In the genomic region with DNA sequence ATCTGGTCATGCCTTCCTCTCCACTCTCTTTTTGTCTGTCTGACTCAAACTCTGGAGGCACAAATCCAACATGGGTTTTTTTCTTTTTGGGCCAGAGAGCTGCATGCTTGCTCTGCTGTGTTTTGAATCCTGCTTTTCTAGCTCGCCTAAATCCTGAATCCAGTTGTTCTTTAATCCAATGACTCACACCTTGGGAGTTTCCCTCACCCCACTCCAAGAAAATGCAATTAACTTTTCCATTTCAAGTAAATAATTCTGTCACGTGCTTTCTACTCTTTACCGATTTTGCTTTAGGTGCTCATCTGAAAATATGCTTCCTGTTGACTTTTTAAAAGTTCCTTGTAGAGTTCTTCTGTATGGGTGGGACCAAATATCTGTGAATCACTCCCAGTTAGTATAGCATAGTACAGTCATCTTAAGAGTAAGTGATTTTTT, we compare ENCODE assay signal across 8 cellular contexts. TPM values are rescaled to one million over a fixed set of nuclear protein-coding genes. Genes with fewer than 3 reads are reported as not detected.
DNase-seq lines count a peak whose midpoint lies in the region; ATAC-seq and TF ChIP-seq lines count a peak whose summit lies in the region.

No MANE protein-coding gene starts in this region.

- H3K36me3 ChIP-seq in neuronal stem cell (replicated peaks in 1 of 2; ENCODE audit: control insufficient read depth in 2 of 2, insufficient read depth in 2 of 2, low read length in 2 of 2) = no peaks in the 10 kb centered on the region

- peak overlapping the region; percentile 63 to 96 (median 86) for H3K27ac Mint-ChIP-seq in naive thymus-derived CD8-positive, alpha-beta T cell

- H3K4me3 Mint-ChIP-seq in naive thymus-derived CD8-positive, alpha-beta T cell = peak overlapping the region; percentile 42 to 88 (median 74)

- no peak overlapping the region for H3K9ac ChIP-seq in neuronal stem cell (ENCODE audit: low read depth, low read length, poor library complexity)

- peaks cover 2% of the 10 kb centered on the region for H3K79me1 ChIP-seq in neuronal stem cell (ENCODE audit: low read depth, low read length)

- TF ChIP-seq CTCF in epithelial cell of esophagus (IDR thresholded peaks at IDR 0.05; ENCODE audit: insufficient read depth, low read depth, low read length, missing control alignments) = no peak

- no peak overlapping the region for H2BK5ac ChIP-seq in neuronal stem cell (ENCODE audit: low read length)

- H3K36me3 Mint-ChIP-seq in naive thymus-derived CD8-positive, alpha-beta T cell = peaks cover 0 to 4% (median 2%) of the 10 kb centered on the region in 3 donors

- H3K27me3 ChIP-seq in neuronal stem cell (ENCODE audit: control insufficient read depth in 3 of 3, insufficient read depth in 3 of 3, low read depth in 1 of 3, low read length in 3 of 3) = no peaks in the 10 kb centered on the region

- H2AK5ac ChIP-seq in neuronal stem cell (ENCODE audit: low read depth, low read length) = no peak overlapping the region

- H3K4ac ChIP-seq in neuronal stem cell (ENCODE audit: low read length) = no peak overlapping the region

- H3K4me1 ChIP-seq in neuronal stem cell (ENCODE audit: control insufficient read depth in 2 of 2, insufficient read depth in 1 of 2, low read depth in 1 of 2, low read length in 2 of 2) = no peaks in the 10 kb centered on the region

- no peaks in the 10 kb centered on the region for H3K9me3 Mint-ChIP-seq in naive thymus-derived CD8-positive, alpha-beta T cell

- no peak overlapping the region for H3K18ac ChIP-seq in neuronal stem cell (ENCODE audit: low read length)

- H3K4me3 ChIP-seq in epithelial cell of esophagus (ENCODE audit: low read length) (no peak overlapping the region), neuronal stem cell (ENCODE audit: low read length in 2 of 2) (no peak overlapping the region)

- H3K27me3 Mint-ChIP-seq in naive thymus-derived CD8-positive, alpha-beta T cell = no peaks in the 10 kb centered on the region

- ATAC-seq in naive thymus-derived CD8-positive, alpha-beta T cell = peak; percentile 80 to 81
- ATAC-seq in GM18517 (IDR thresholded peaks at IDR 0.05; ENCODE audit: unreplicated experiment) = no peak
- no peak for ATAC-seq in HG02798 (IDR thresholded peaks at IDR 0.05; ENCODE audit: poor library complexity, unreplicated experiment)

- H4K8ac ChIP-seq in neuronal stem cell (ENCODE audit: low read depth, low read length) = no peak overlapping the region

- no peak overlapping the region for H2AFZ ChIP-seq in neuronal stem cell (ENCODE audit: low read length)

- no peak overlapping the region for H3K23ac ChIP-seq in neuronal stem cell (ENCODE audit: low read depth, low read length, poor library complexity)

- no peak overlapping the region for H2BK120ac ChIP-seq in neuronal stem cell (ENCODE audit: low read depth, low read length)

- no peak overlapping the region for H2BK15ac ChIP-seq in neuronal stem cell (ENCODE audit: low read length)

- H3K9me3 ChIP-seq in neuronal stem cell (replicated peaks in 1 of 2; ENCODE audit: control insufficient read depth in 2 of 2, insufficient read depth in 1 of 2, low read depth in 1 of 2, low read length in 2 of 2) = no peaks in the 10 kb centered on the region

- no peak overlapping the region for H4K91ac ChIP-seq in neuronal stem cell (ENCODE audit: low read depth, low read length, poor library complexity)

- no CpG with 5 or more reads among the region's 3 CpGs for WGBS in neuronal stem cell (ENCODE audit: extremely low coverage in 2 of 2, insufficient read length in 2 of 2, insufficient replicate concordance in 1 of 2), 2 donors

- peak; percentile 81 for DNase-seq in GM04503 (ENCODE audit: low read depth)
- peak; percentile 96 for DNase-seq in RPMI7951 (ENCODE audit: low read depth)
- peak; percentile 97 for DNase-seq in epithelial cell of esophagus (ENCODE audit: low read depth)
- peak in 2 of 10 donors; percentile 16 to 17 for DNase-seq in naive thymus-derived CD8-positive, alpha-beta T cell
- DNase-seq in neuronal stem cell (ENCODE audit: low spot score) = no peak
- DNase-seq in stimulated activated CD4-positive, alpha-beta T cell treated with anti-CD3 and anti-CD28 coated beads, Interleukin-15, amount 100 ng/mL, for 24 hours = no peak

- no peak overlapping the region for H3K27ac ChIP-seq in neuronal stem cell (replicated peaks; ENCODE audit: low read length)

- H3K14ac ChIP-seq in neuronal stem cell (ENCODE audit: low read length) = no peak overlapping the region

- no peak overlapping the region for H3K4me2 ChIP-seq in neuronal stem cell (ENCODE audit: insufficient read depth, low read length, poor library complexity, severe bottlenecking)

- no peak overlapping the region for H2BK12ac ChIP-seq in neuronal stem cell (ENCODE audit: low read length)

- POLR2A ChIA-PET in naive thymus-derived CD8-positive, alpha-beta T cell (lab: Charles Lee) = no interaction called here

- peaks cover 36 to 76% (median 70%) of the 10 kb centered on the region in 4 donors for H3K4me1 Mint-ChIP-seq in naive thymus-derived CD8-positive, alpha-beta T cell

RNA-seq across cellular contexts. Expression of a gene that starts 47.6 kb away (rescaled TPM):
- total RNA-seq in RPMI7951 (2014; rRNA removed; shearing (Covaris generic)) = 38.9 and 48.4 TPM in 2 replicates
- 10 to 100 TPM; 65.8 to 70.6 TPM for total RNA-seq in naive thymus-derived CD8-positive, alpha-beta T cell
- polyA plus RNA-seq in naive thymus-derived CD8-positive, alpha-beta T cell = 10 to 100 TPM; 19.6 to 24.5 (median 23.7) TPM
- 22.4 TPM for polyA plus RNA-seq in neuronal stem cell (2013, experiment 1 of 2)
- polyA plus RNA-seq in neuronal stem cell (2013, experiment 2 of 2) = 24.4 TPM

Comparison
In these comparisons a context has a peak if more than half of its experiments do, and no peak if none do; other contexts are left out.
1. DNase-seq: peak in GM04503 (single experiment), RPMI7951 (single experiment) and epithelial cell of esophagus (single experiment); none in neuronal stem cell (single experiment) and stimulated activated CD4-positive, alpha-beta T cell treated with anti-CD3 and anti-CD28 coated beads, Interleukin-15, amount 100 ng/mL, for 24 hours (single experiment).
2. ATAC-seq: peak in naive thymus-derived CD8-positive, alpha-beta T cell (2 of 2); none in GM18517 (single experiment) and HG02798 (single experiment).